9 cellular contexts compared by ENCODE assay signal in the genomic region with DNA sequence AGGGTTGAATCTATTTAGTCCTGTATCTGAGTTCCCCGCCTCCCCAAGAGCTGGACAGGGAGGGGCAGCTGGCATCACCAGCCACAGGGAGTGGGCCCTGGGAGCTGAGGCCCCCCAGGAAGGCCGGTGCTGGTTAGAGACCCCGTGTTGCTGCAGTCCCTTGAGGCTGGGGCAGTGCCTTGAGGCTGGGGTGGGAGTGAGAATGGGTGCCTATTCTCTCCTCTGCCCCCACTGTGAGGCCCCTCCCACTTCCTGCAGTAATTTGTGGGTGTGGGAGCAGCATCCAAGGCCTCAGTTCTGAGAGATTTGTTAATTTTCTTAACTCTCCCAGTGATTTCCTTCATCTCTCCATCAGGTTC. TPM values are rescaled to one million over a fixed set of nuclear protein-coding genes. Genes with fewer than 3 reads are reported as not detected.
A peak's percentile ranks its signal among the peaks of the same experiment; 100 is the strongest.
DNase-seq lines count a peak whose midpoint lies in the region; ATAC-seq and TF ChIP-seq lines count a peak whose summit lies in the region.
"Had no signal": no experiment of that assay in that cellular context is flagged by ENCODE, and none has a peak within 500 bp of the region (broad histone marks: within the 10 kb centered on the region; RNA-seq: fewer than 3 reads in every experiment).

No MANE protein-coding gene starts in this region.

- WGBS in heart right ventricle, 2 donors, result 40 to 45% methylated on average over 3 of the region's 3 CpGs

- peaks cover 6% of the 10 kb centered on the region for H3K36me3 Mint-ChIP-seq in activated CD8-positive, alpha-beta memory T cell treated with anti-CD3 and anti-CD28 coated beads, Interleukin-2, amount 10 ng/mL, durations not matched to agents 7 days and 5 days

- H3K4me1 ChIP-seq in heart right ventricle, result peaks cover 25 to 73% (median 58%) of the 10 kb centered on the region in 9 donors

- peak; percentile 45 for DNase-seq in M059J (ENCODE audit: low read depth)
- DNase-seq in activated CD8-positive, alpha-beta memory T cell treated with anti-CD3 and anti-CD28 coated beads, Interleukin-2, amount 10 ng/mL, durations not matched to agents 7 days and 5 days, result peak; percentile 80
- DNase-seq in heart right ventricle, result peak; percentile 37 to 55
- peak; percentile 39 for DNase-seq in stimulated activated naive CD4-positive, alpha-beta T cell treated with Interleukin-2 at 50 U/mL for 16 hours (lab: John Stamatoyannopoulos, UW)
- no peak for DNase-seq in retina
- no peak for DNase-seq in SIG-M5 (lab: John Stamatoyannopoulos, UW)
- no peak for DNase-seq in RKO (ENCODE audit: low spot score)

- peak overlapping the region; percentile 21 for H3K4me3 Mint-ChIP-seq in activated CD8-positive, alpha-beta memory T cell treated with anti-CD3 and anti-CD28 coated beads, Interleukin-2, amount 10 ng/mL, durations not matched to agents 7 days and 5 days

- no peak overlapping the region for H3K4me3 ChIP-seq in heart right ventricle

- peak overlapping the region; percentile 87 for H3K27ac Mint-ChIP-seq in activated CD8-positive, alpha-beta memory T cell treated with anti-CD3 and anti-CD28 coated beads, Interleukin-2, amount 10 ng/mL, durations not matched to agents 7 days and 5 days

- no peak for ATAC-seq in activated CD8-positive, alpha-beta memory T cell treated with anti-CD3 and anti-CD28 coated beads, Interleukin-2, amount 10 ng/mL, durations not matched to agents 7 days and 5 days
- ATAC-seq in heart right ventricle, result no peak
- no peak for ATAC-seq in GM21529 (IDR thresholded peaks at IDR 0.05; ENCODE audit: unreplicated experiment)

- no peaks in the 10 kb centered on the region for H3K9me3 Mint-ChIP-seq in activated CD8-positive, alpha-beta memory T cell treated with anti-CD3 and anti-CD28 coated beads, Interleukin-2, amount 10 ng/mL, durations not matched to agents 7 days and 5 days (ENCODE audit: low read depth)

- no peaks in the 10 kb centered on the region for H3K9me3 ChIP-seq in heart right ventricle

- no peak for TF ChIP-seq CTCF in heart right ventricle (IDR thresholded peaks at IDR 0.05)

- H3K4me1 Mint-ChIP-seq in activated CD8-positive, alpha-beta memory T cell treated with anti-CD3 and anti-CD28 coated beads, Interleukin-2, amount 10 ng/mL, durations not matched to agents 7 days and 5 days, result peaks cover 66% of the 10 kb centered on the region

- H3K27ac ChIP-seq in heart right ventricle, result peak overlapping the region; percentile 54 to 100 (median 94)

- CTCF ChIA-PET in activated CD8-positive, alpha-beta memory T cell treated with anti-CD3 and anti-CD28 coated beads, Interleukin-2, amount 10 ng/mL, durations not matched to agents 7 days and 5 days (lab: Charles Lee), result interaction anchor here (1.3 to 4.2 kb wide), 6 partner anchors 10 to 268 kb away, joined by 3 to 145 read pairs (median 24); a partner anchor contains a TSS

- intact Hi-C loops in heart right ventricle (cut with DNase I), result loop anchor here in 9 of 10 donors (1.0 to 5.0 kb wide), 8 partner anchors 35 to 268 kb away; a partner anchor contains a TSS

- H3K27me3 Mint-ChIP-seq in activated CD8-positive, alpha-beta memory T cell treated with anti-CD3 and anti-CD28 coated beads, Interleukin-2, amount 10 ng/mL, durations not matched to agents 7 days and 5 days, result no peaks in the 10 kb centered on the region

- H3K36me3 ChIP-seq in heart right ventricle, result peaks cover 0 to 4% (median 0%) of the 10 kb centered on the region in 9 donors

- no peaks in the 10 kb centered on the region for H3K27me3 ChIP-seq in heart right ventricle

RNA-seq across cellular contexts. Expression of a gene that starts 2.5 kb away (rescaled TPM):
- 132 and 147 TPM in 2 replicates for total RNA-seq in M059J (2014; rRNA removed; shearing (Covaris generic))
- 10 to 100 TPM; 56.5 to 68.3 TPM for total RNA-seq in activated CD8-positive, alpha-beta memory T cell treated with anti-CD3 and anti-CD28 coated beads, Interleukin-2, amount 10 ng/mL, durations not matched to agents 7 days and 5 days
- 10 to 100 TPM; 41.6 to 62.6 (median 48.4) TPM for total RNA-seq in heart right ventricle
- 10 to 100 TPM; 33.6 to 73.8 TPM for polyA plus RNA-seq in heart right ventricle

RNA-seq across cellular contexts. Expression of a gene that starts 4.1 kb away (rescaled TPM):
- 176 and 265 TPM in 2 replicates for total RNA-seq in M059J (2014; rRNA removed; shearing (Covaris generic))
- total RNA-seq in activated CD8-positive, alpha-beta memory T cell treated with anti-CD3 and anti-CD28 coated beads, Interleukin-2, amount 10 ng/mL, durations not matched to agents 7 days and 5 days, result 100 to 1,000 TPM; 238 to 252 TPM
- 100 to 1,000 TPM; 277 to 364 (median 325) TPM for total RNA-seq in heart right ventricle
- 100 to 1,000 TPM; 176 to 225 TPM for polyA plus RNA-seq in heart right ventricle

RNA-seq across cellular contexts. Expression of a gene that starts 26.8 kb away (rescaled TPM):
- total RNA-seq in M059J (2014; rRNA removed; shearing (Covaris generic)), result 1.7 and 2.2 TPM in 2 replicates
- total RNA-seq in activated CD8-positive, alpha-beta memory T cell treated with anti-CD3 and anti-CD28 coated beads, Interleukin-2, amount 10 ng/mL, durations not matched to agents 7 days and 5 days, result not detected
- 1 to 10 TPM in 3 of 10 donors, under 1 TPM in 7; 0.53 to 2.0 (median 0.73) TPM for total RNA-seq in heart right ventricle
- under 1 TPM; 0.58 to 0.80 TPM for polyA plus RNA-seq in heart right ventricle
- total RNA-seq: T-helper 2 cell treated with Interferon-gamma antibody and Interleukin-4, amounts not matched to agents 100 ng/mL and 5 ng/mL, for 36 hours had no signal

Comparison
In these comparisons a context has a peak if more than half of its experiments do, and no peak if none do; other contexts are left out.
1. DNase-seq: peak in M059J (single experiment), activated CD8-positive, alpha-beta memory T cell treated with anti-CD3 and anti-CD28 coated beads, Interleukin-2, amount 10 ng/mL, durations not matched to agents 7 days and 5 days (single experiment), heart right ventricle (2 of 2) and stimulated activated naive CD4-positive, alpha-beta T cell treated with Interleukin-2 at 50 U/mL for 16 hours (single experiment); none in retina (single experiment), SIG-M5 (single experiment) and RKO (single experiment).